In genomic region chr1:41496080-41497055, GRCh38 we compare ENCODE assay signal across 8 cellular contexts. TPM values are rescaled to one million over a fixed set of nuclear protein-coding genes. Genes with fewer than 3 reads are reported as not detected.
A peak's percentile ranks its signal among the peaks of the same experiment; 100 is the strongest.
DNase-seq lines count a peak whose midpoint lies in the region; ATAC-seq and TF ChIP-seq lines count a peak whose summit lies in the region.

No MANE protein-coding gene starts in this region.

- intact Hi-C loops in stomach (cut with DNase I; ENCODE audit: low total_unique reads) = no loop called here

- H3K36me3 Mint-ChIP-seq in T-helper 1 cell treated with Interleukin-12 subunit alpha and Interleukin-12 subunit beta and Interleukin-4 antibody, amounts not matched to agents 30 μg/mL and 1 μg/mL, for 36 hours (ENCODE audit: low read depth) = no peaks in the 10 kb centered on the region

- H3K9me3 Mint-ChIP-seq in T-helper 1 cell treated with Interleukin-12 subunit alpha and Interleukin-12 subunit beta and Interleukin-4 antibody, amounts not matched to agents 30 μg/mL and 1 μg/mL, for 36 hours = no peaks in the 10 kb centered on the region

- peak overlapping the region; percentile 90 to 99 (median 97) for H3K4me2 ChIP-seq in BLaER1 treated with 17β-estradiol and CSF1 and Interleukin-3, amounts not matched to agents 10 nM and 100 nM

- peaks cover 6% of the 10 kb centered on the region for H3K27me3 Mint-ChIP-seq in T-helper 1 cell treated with Interleukin-12 subunit alpha and Interleukin-12 subunit beta and Interleukin-4 antibody, amounts not matched to agents 30 μg/mL and 1 μg/mL, for 36 hours (ENCODE audit: low read depth)

- peak; percentile 98 for TF ChIP-seq EP300 in stomach (IDR thresholded peaks at IDR 0.05)

- peak overlapping the region; percentile 44 to 70 (median 56) for H3K4me3 ChIP-seq in BLaER1 treated with 17β-estradiol and CSF1 and Interleukin-3, amounts not matched to agents 10 nM and 100 nM
- H3K4me3 ChIP-seq in ectodermal cell (ENCODE audit: insufficient read depth, low read depth, low read length) = peak overlapping the region; percentile 16
- H3K4me3 ChIP-seq in stomach = peak overlapping the region; percentile 24 to 44 (median 32)

- TF ChIP-seq CTCF in stomach (IDR thresholded peaks at IDR 0.05) = peak in 1 of 7 experiments; percentile 25

- H3K9me3 ChIP-seq in BLaER1 treated with 17β-estradiol and CSF1 and Interleukin-3, amounts not matched to agents 10 nM and 100 nM (replicated peaks in 1 of 11) = no peaks in the 10 kb centered on the region
- no peaks in the 10 kb centered on the region for H3K9me3 ChIP-seq in ectodermal cell (ENCODE audit: control insufficient read depth, low read length)
- no peaks in the 10 kb centered on the region for H3K9me3 ChIP-seq in stomach

- DNase-seq in mesenteric fat pad (ENCODE audit: low spot score) = peak; percentile 97
- peak; percentile 92 for DNase-seq in stomach
- DNase-seq in NCI-H2107 treated with DMSO at 0.1 percent for 48 hours (lab: John Stamatoyannopoulos, UW; ENCODE audit: unreplicated experiment) = no peak
- DNase-seq in NCI-H524 (lab: John Stamatoyannopoulos, UW) = no peak

- peaks cover 3% of the 10 kb centered on the region for H3K4me1 Mint-ChIP-seq in T-helper 1 cell treated with Interleukin-12 subunit alpha and Interleukin-12 subunit beta and Interleukin-4 antibody, amounts not matched to agents 30 μg/mL and 1 μg/mL, for 36 hours (ENCODE audit: low read depth)

- no peaks in the 10 kb centered on the region for H3K36me3 ChIP-seq in BLaER1 treated with 17β-estradiol and CSF1 and Interleukin-3, amounts not matched to agents 10 nM and 100 nM
- H3K36me3 ChIP-seq in ectodermal cell (ENCODE audit: control insufficient read depth, insufficient read depth, low read length) (no peaks in the 10 kb centered on the region), stomach (no peaks in the 10 kb centered on the region)

- H3K27ac ChIP-seq in BLaER1 treated with 17β-estradiol and CSF1 and Interleukin-3, amounts not matched to agents 10 nM and 100 nM = peak overlapping the region in 10 of 11 experiments; percentile 41 to 82 (median 75); a peak in 20 of 22 replicates
- H3K27ac ChIP-seq in ectodermal cell (ENCODE audit: insufficient read depth, low read depth, low read length, poor library complexity, severe bottlenecking) = peak overlapping the region; percentile 88
- H3K27ac ChIP-seq in stomach = peak overlapping the region; percentile 49 to 92 (median 86)

- peaks cover 16 to 25% (median 21%) of the 10 kb centered on the region in 11 experiments for H3K27me3 ChIP-seq in BLaER1 treated with 17β-estradiol and CSF1 and Interleukin-3, amounts not matched to agents 10 nM and 100 nM
- H3K27me3 ChIP-seq in ectodermal cell (ENCODE audit: control insufficient read depth, insufficient read depth, low read length, poor library complexity, severe bottlenecking) (no peaks in the 10 kb centered on the region), stomach (peaks cover 0 to 10% (median 0%) of the 10 kb centered on the region in 3 donors)

- ATAC-seq in HG02610 (IDR thresholded peaks at IDR 0.05; ENCODE audit: unreplicated experiment) = peak; percentile 49

- peak in 1 of 4 donors; percentile 14 for TF ChIP-seq POLR2A in stomach (IDR thresholded peaks at IDR 0.05)

- H3K9ac ChIP-seq in BLaER1 treated with 17β-estradiol and CSF1 and Interleukin-3, amounts not matched to agents 10 nM and 100 nM = peak overlapping the region; percentile 69 to 80 (median 74)

- H3K4me3 Mint-ChIP-seq in T-helper 1 cell treated with Interleukin-12 subunit alpha and Interleukin-12 subunit beta and Interleukin-4 antibody, amounts not matched to agents 30 μg/mL and 1 μg/mL, for 36 hours = peak overlapping the region; percentile 42

- peaks cover 13 to 48% (median 40%) of the 10 kb centered on the region in 10 experiments; a peak in 19 of 20 replicates for H3K4me1 ChIP-seq in BLaER1 treated with 17β-estradiol and CSF1 and Interleukin-3, amounts not matched to agents 10 nM and 100 nM
- H3K4me1 ChIP-seq in ectodermal cell (ENCODE audit: control insufficient read depth, insufficient read depth, low read length) (peaks cover 12% of the 10 kb centered on the region), stomach (peaks cover 45 to 63% (median 52%) of the 10 kb centered on the region in 4 donors)

- H4K20me1 ChIP-seq in BLaER1 treated with 17β-estradiol and CSF1 and Interleukin-3, amounts not matched to agents 10 nM and 100 nM = peaks cover 0 to 7% (median 0%) of the 10 kb centered on the region in 11 experiments; a peak in 3 of 22 replicates

- H3K27ac Mint-ChIP-seq in T-helper 1 cell treated with Interleukin-12 subunit alpha and Interleukin-12 subunit beta and Interleukin-4 antibody, amounts not matched to agents 30 μg/mL and 1 μg/mL, for 36 hours = peak overlapping the region; percentile 20

- 8% methylated on average over 74 of the region's 74 CpGs for whole genome bisulfite sequencing in ectodermal cell, 2 experiments
- WGBS in stomach, 5 donors = 8 to 20% (median 9%) methylated on average over 15 to 74 of the region's 74 CpGs

RNA-seq across cellular contexts. Expression of gene EDN2, which starts 11.9 kb away (rescaled TPM):
- polyA plus RNA-seq in ectodermal cell (2013, experiment 1 of 4) = not detected
- polyA plus RNA-seq in ectodermal cell (2013, experiment 2 of 4) = not detected
- polyA plus RNA-seq in ectodermal cell (2013, experiment 3 of 4) = not detected
- polyA plus RNA-seq in ectodermal cell (2013, experiment 4 of 4) = not detected
- total RNA-seq in mesenteric fat pad (not detected), stomach (10 to 100 TPM in 2 of 5 donors, not detected in 3; 16.5 to 71.8 TPM)
- polyA plus RNA-seq in stomach = 1 to 10 TPM; 1.5 to 2.5 (median 2.1) TPM

Comparison
In these comparisons a context has a peak if more than half of its experiments do, and no peak if none do; other contexts are left out.
1. DNase-seq: peak in mesenteric fat pad (single experiment) and stomach (single experiment); none in NCI-H2107 treated with DMSO at 0.1 percent for 48 hours (single experiment) and NCI-H524 (0 of 2).
2. Peak in every context shown above with its lines, with median percentiles within 50 percentile points of each other: H3K27ac ChIP-seq and H3K4me3 ChIP-seq.